In the genomic region with DNA sequence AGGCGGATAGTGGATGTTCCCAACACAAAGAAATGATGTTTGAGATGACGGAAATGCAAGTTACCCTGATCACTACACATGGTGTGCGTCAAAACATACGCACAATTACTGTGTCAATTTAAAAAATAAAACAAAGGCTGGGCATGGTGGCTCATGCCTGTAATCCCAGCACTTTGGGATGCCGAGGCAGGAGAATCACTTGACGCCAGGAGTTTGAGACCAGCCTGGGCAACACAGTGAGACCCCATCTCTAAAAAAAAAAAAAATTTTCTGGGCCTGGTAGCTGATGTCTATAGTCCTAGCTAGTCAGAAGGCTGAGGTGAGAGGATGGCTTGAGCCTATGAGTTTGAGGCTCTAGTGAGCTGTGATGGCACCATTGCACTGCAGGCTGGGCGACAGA, we compare ENCODE assay signal across 12 cellular contexts. TPM values are rescaled to one million over a fixed set of nuclear protein-coding genes. Genes with fewer than 3 reads are reported as not detected.
DNase-seq lines count a peak whose midpoint lies in the region; ATAC-seq and TF ChIP-seq lines count a peak whose summit lies in the region.
"Had no signal": no experiment of that assay in that cellular context is flagged by ENCODE, and none has a peak within 500 bp of the region (broad histone marks: within the 10 kb centered on the region; RNA-seq: fewer than 3 reads in every experiment).

No MANE protein-coding gene starts in this region.

- no peaks in the 10 kb centered on the region for H3K27me3 ChIP-seq in GM23338 (ENCODE audit: insufficient read depth)
- H3K27me3 ChIP-seq in HUES64 (ENCODE audit: insufficient read depth, low read length), result no peaks in the 10 kb centered on the region
- H3K27me3 ChIP-seq in hepatocyte, result no peaks in the 10 kb centered on the region

- H3F3A ChIP-seq in GM23338 (replicated peaks; ENCODE audit: low read depth), result 0 out of 2 replicates have a peak, but pooled peaks cover 5% of the 10 kb centered on the region

- H3K9ac ChIP-seq in HUES64 (ENCODE audit: low read depth, low read length), result no peak overlapping the region

- H3K36me3 Mint-ChIP-seq in GM23338 (ENCODE audit: low read depth) (no peaks in the 10 kb centered on the region), type B pancreatic cell (no peaks in the 10 kb centered on the region)

- ATAC-seq in GM23338 (no peak), GM21786 (IDR thresholded peaks at IDR 0.05; ENCODE audit: unreplicated experiment) (no peak), left cardiac atrium (no peak)

- H3K79me2 ChIP-seq in GM23338 (replicated peaks; ENCODE audit: insufficient read depth), result no peaks in the 10 kb centered on the region
- H3K79me2 ChIP-seq in hepatocyte, result no peaks in the 10 kb centered on the region

- H2AFZ ChIP-seq in GM23338 (no peak overlapping the region), hepatocyte (no peak overlapping the region)

- H4K20me1 ChIP-seq in GM23338 (replicated peaks; ENCODE audit: insufficient read depth) (no peaks in the 10 kb centered on the region), hepatocyte (ENCODE audit: insufficient read depth, poor library complexity, severe bottlenecking) (no peaks in the 10 kb centered on the region)

- H3K9me3 Mint-ChIP-seq in GM23338, result no peaks in the 10 kb centered on the region
- no peaks in the 10 kb centered on the region for H3K9me3 Mint-ChIP-seq in type B pancreatic cell

- H3K9me3 ChIP-seq in HUES64 (ENCODE audit: insufficient read depth, low read depth, low read length), result 0 out of 2 replicates have a peak, but pooled peaks cover 4% of the 10 kb centered on the region
- no peaks in the 10 kb centered on the region for H3K9me3 ChIP-seq in hepatocyte (ENCODE audit: low read depth)

- WGBS in HUES64, result 82% methylated on average over 6 of the region's 7 CpGs
- WGBS in hepatocyte (ENCODE audit: low lambda C conversion rate, missing lambda C conversion rate), result 94% methylated on average over 7 of the region's 7 CpGs

- H3K4me3 ChIP-seq in GM23338 (peak overlapping the region; percentile 2; the same call in 1 of the 2 replicates), HUES64 (ENCODE audit: low read length) (no peak overlapping the region), hepatocyte (no peak overlapping the region)

- no peak for TF ChIP-seq CTCF in GM23338 (conservative IDR thresholded peaks at IDR 0.05; ENCODE audit: low read depth in 2 of 2)
- TF ChIP-seq CTCF in hepatocyte (IDR thresholded peaks at IDR 0.05; ENCODE audit: poor library complexity), result no peak
- no peak for TF ChIP-seq CTCF in type B pancreatic cell (conservative IDR thresholded peaks at IDR 0.05)

- DNase-seq in GM23338 (ENCODE audit: low spot score), result no peak
- DNase-seq in hepatocyte (ENCODE audit: low spot score), result no peak
- DNase-seq in type B pancreatic cell (ENCODE audit: extremely low spot score, unreplicated experiment), result no peak
- no peak for DNase-seq in posterior cingulate gyrus
- no peak for DNase-seq in left cardiac atrium
- DNase-seq: C1 segment of cervical spinal cord; CD4-positive, alpha-beta T cell; DND-41; GDM1 had no signal

- H3K4me2 ChIP-seq in GM23338, result peak overlapping the region; percentile 61
- H3K4me2 ChIP-seq in hepatocyte, result no peak overlapping the region

- peak overlapping the region; percentile 49; the same call in 1 of the 2 replicates for H3K27ac Mint-ChIP-seq in GM23338
- H3K27ac Mint-ChIP-seq in type B pancreatic cell, result peak overlapping the region; percentile 9
- H3K27ac Mint-ChIP-seq: B cell; CD4-positive, alpha-beta T cell had no signal

- H3K4me1 ChIP-seq in GM23338 (ENCODE audit: insufficient read depth), result peaks cover 18% of the 10 kb centered on the region; the same call in 1 of the 2 replicates
- H3K4me1 ChIP-seq in HUES64 (ENCODE audit: insufficient read depth, low read length), result peaks cover 12% of the 10 kb centered on the region
- peaks cover 13% of the 10 kb centered on the region for H3K4me1 ChIP-seq in hepatocyte (ENCODE audit: insufficient read depth)

- no peak overlapping the region for H3K4me3 Mint-ChIP-seq in GM23338
- no peak overlapping the region for H3K4me3 Mint-ChIP-seq in type B pancreatic cell
- H3K4me3 Mint-ChIP-seq: B cell; CD4-positive, alpha-beta T cell had no signal

- no peaks in the 10 kb centered on the region for H3K27me3 Mint-ChIP-seq in GM23338 (ENCODE audit: insufficient read depth, low read depth, poor library complexity)
- H3K27me3 Mint-ChIP-seq in type B pancreatic cell, result peaks cover 6% of the 10 kb centered on the region

- intact Hi-C loops in posterior cingulate gyrus (cut with DNase I), result no loop called here
- intact Hi-C loops in left cardiac atrium (cut with DNase I), result no loop called here

- H3K36me3 ChIP-seq in GM23338 (ENCODE audit: insufficient read depth) (no peaks in the 10 kb centered on the region), HUES64 (ENCODE audit: insufficient read depth, low read length) (no peaks in the 10 kb centered on the region), hepatocyte (replicated peaks; ENCODE audit: insufficient read depth, low read depth) (no peaks in the 10 kb centered on the region)

- peak overlapping the region; percentile 82 for H3K27ac ChIP-seq in GM23338 (ENCODE audit: low read depth)
- H3K27ac ChIP-seq in HUES64 (ENCODE audit: low read depth, low read length), result peak overlapping the region; percentile 54; the same call in 1 of the 2 replicates
- peak overlapping the region; percentile 1 for H3K27ac ChIP-seq in hepatocyte

- H3K4me1 Mint-ChIP-seq in GM23338 (peaks cover 21% of the 10 kb centered on the region), type B pancreatic cell (ENCODE audit: unreplicated experiment) (peaks cover 10% of the 10 kb centered on the region)
- H3K4me1 Mint-ChIP-seq: B cell had no signal

- H3K9me2 ChIP-seq in GM23338 (ENCODE audit: insufficient read depth) (no peaks in the 10 kb centered on the region), hepatocyte (replicated peaks; ENCODE audit: insufficient read depth) (no peaks in the 10 kb centered on the region)

TF ChIP-seq in GM23338, 12 proteins besides CTCF, POLR2A, EP300 and RAD21 (continues in another document):
- TF ChIP-seq JUNB (IDR thresholded peaks at IDR 0.05; ENCODE audit: unreplicated experiment), result no peak
- no peak for TF ChIP-seq CREB1 (CRISPR knock-in tag; IDR thresholded peaks at IDR 0.05; ENCODE audit: low read depth)
- TF ChIP-seq POLR2AphosphoS5 (IDR thresholded peaks at IDR 0.05; ENCODE audit: low read depth), result no peak
- TF ChIP-seq, protein P1, sequence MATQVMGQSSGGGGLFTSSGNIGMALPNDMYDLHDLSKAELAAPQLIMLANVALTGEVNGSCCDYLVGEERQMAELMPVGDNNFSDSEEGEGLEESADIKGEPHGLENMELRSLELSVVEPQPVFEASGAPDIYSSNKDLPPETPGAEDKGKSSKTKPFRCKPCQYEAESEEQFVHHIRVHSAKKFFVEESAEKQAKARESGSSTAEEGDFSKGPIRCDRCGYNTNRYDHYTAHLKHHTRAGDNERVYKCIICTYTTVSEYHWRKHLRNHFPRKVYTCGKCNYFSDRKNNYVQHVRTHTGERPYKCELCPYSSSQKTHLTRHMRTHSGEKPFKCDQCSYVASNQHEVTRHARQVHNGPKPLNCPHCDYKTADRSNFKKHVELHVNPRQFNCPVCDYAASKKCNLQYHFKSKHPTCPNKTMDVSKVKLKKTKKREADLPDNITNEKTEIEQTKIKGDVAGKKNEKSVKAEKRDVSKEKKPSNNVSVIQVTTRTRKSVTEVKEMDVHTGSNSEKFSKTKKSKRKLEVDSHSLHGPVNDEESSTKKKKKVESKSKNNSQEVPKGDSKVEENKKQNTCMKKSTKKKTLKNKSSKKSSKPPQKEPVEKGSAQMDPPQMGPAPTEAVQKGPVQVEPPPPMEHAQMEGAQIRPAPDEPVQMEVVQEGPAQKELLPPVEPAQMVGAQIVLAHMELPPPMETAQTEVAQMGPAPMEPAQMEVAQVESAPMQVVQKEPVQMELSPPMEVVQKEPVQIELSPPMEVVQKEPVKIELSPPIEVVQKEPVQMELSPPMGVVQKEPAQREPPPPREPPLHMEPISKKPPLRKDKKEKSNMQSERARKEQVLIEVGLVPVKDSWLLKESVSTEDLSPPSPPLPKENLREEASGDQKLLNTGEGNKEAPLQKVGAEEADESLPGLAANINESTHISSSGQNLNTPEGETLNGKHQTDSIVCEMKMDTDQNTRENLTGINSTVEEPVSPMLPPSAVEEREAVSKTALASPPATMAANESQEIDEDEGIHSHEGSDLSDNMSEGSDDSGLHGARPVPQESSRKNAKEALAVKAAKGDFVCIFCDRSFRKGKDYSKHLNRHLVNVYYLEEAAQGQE (IDR thresholded peaks at IDR 0.05; ENCODE audit: unreplicated experiment), result no peak
- TF ChIP-seq EZH2 (IDR thresholded peaks at IDR 0.05; ENCODE audit: low read depth, unreplicated experiment), result no peak
- TF ChIP-seq, protein P2, sequence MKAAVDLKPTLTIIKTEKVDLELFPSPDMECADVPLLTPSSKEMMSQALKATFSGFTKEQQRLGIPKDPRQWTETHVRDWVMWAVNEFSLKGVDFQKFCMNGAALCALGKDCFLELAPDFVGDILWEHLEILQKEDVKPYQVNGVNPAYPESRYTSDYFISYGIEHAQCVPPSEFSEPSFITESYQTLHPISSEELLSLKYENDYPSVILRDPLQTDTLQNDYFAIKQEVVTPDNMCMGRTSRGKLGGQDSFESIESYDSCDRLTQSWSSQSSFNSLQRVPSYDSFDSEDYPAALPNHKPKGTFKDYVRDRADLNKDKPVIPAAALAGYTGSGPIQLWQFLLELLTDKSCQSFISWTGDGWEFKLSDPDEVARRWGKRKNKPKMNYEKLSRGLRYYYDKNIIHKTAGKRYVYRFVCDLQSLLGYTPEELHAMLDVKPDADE (IDR thresholded peaks at IDR 0.05), result no peak

RNA-seq across cellular contexts. Expression of a gene that starts 51.8 kb away (rescaled TPM):
- 0.19 and 0.52 TPM in 2 replicates for total RNA-seq in GM23338 (2014; rRNA removed; shearing (Covaris generic))
- polyA plus RNA-seq in GM23338 (2016; fragmentation: Nextera tagmentation; extraction: Ambion mirVana) (not detected in 2 replicates), hepatocyte (not detected in 2 replicates)
- polyA plus RNA-seq in HUES64 (2013, experiment 1 of 2), result not detected
- polyA plus RNA-seq in HUES64 (2013, experiment 2 of 2), result 0.51 TPM
- total RNA-seq in hepatocyte (not detected in 2 replicates), type B pancreatic cell (ENCODE audit: low replicate concordance) (0.41 and 0.52 TPM in 2 replicates), left cardiac atrium (under 1 TPM in 1 of 2 donors, not detected in 1; 0.52 TPM)
- total RNA-seq: CD4-positive, alpha-beta T cell had no signal

Comparison
In these comparisons a context has a peak if more than half of its experiments do, and no peak if none do; other contexts are left out.
1. H3K27ac ChIP-seq: peak in every context shown above with its lines; median percentile 82 in GM23338; 54 in HUES64; 1 in hepatocyte.